2 cellular contexts compared by ENCODE assay signal in the genomic region with DNA sequence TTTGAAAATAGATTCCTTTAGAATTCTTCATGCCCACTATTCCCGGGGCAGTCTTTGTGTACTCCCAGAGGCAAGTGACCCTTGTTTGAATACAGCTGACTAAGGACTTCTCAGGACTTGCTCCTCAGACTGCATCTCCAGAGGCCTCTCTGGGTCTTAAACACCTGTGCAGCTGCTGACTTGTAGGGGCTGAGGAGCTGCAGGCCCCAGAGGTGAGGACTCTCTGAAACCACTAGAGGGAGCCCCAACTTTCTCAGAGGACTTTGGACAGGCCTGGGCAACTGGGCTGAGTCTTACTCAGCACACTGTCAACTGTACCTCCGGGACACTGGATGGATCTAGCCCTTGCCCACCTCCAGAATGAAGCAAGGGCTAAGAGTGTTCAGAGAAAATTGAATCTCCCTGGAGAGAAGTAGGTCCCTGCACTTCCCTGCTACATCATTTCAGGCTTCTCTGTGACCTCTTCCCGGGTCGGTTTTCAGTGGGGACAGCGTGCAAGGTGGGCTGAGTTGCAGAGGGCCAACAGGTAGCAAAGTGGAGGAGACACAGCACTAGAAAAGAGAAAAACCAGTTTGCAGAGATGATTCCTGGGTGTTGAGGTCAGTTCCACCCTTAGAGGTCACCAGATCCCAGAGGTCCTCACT.
TF ChIP-seq lines count a peak whose summit lies in the region.

No MANE protein-coding gene starts in this region.

TF ChIP-seq in IMR-90, 13 proteins besides CTCF, POLR2A, EP300 and RAD21:
- TF ChIP-seq FOS (IDR thresholded peaks at IDR 0.05; ENCODE audit: low read depth, low read length) (no peak), SMC3 (IDR thresholded peaks at IDR 0.05; ENCODE audit: low read depth, low read length) (0 out of 2 replicates have a peak, but pooled peaks have one; percentile 9), BHLHE40 (IDR thresholded peaks at IDR 0.05; ENCODE audit: low read depth, low read length) (no peak), MAZ (IDR thresholded peaks at IDR 0.05; ENCODE audit: borderline replicate concordance, low read depth, low read length) (no peak)
TF ChIP-seq in IMR-90: peak in this region for 1.

TF ChIP-seq in H1, 55 proteins besides CTCF, POLR2A, EP300 and RAD21:
- TF ChIP-seq EZH2 (IDR thresholded peaks at IDR 0.05; ENCODE audit: low read depth, low read length, severe bottlenecking) = no peak
- no peak for TF ChIP-seq MAFK (IDR thresholded peaks at IDR 0.05; ENCODE audit: low read depth, low read length)
- TF ChIP-seq CHD1 (IDR thresholded peaks at IDR 0.05; ENCODE audit: low read depth, low read length) = no peak
- TF ChIP-seq SP2 (IDR thresholded peaks at IDR 0.05; ENCODE audit: low read length) = no peak
- TF ChIP-seq ASH2L (IDR thresholded peaks at IDR 0.05; ENCODE audit: low read length) = no peak
- TF ChIP-seq, protein P1, sequence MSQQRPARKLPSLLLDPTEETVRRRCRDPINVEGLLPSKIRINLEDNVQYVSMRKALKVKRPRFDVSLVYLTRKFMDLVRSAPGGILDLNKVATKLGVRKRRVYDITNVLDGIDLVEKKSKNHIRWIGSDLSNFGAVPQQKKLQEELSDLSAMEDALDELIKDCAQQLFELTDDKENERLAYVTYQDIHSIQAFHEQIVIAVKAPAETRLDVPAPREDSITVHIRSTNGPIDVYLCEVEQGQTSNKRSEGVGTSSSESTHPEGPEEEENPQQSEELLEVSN (IDR thresholded peaks at IDR 0.05) = no peak
- no peak for TF ChIP-seq CBX5 (IDR thresholded peaks at IDR 0.05; ENCODE audit: low read depth, low read length)
- TF ChIP-seq KDM5A (IDR thresholded peaks at IDR 0.05; ENCODE audit: low read length) = no peak
- TF ChIP-seq, protein P2, sequence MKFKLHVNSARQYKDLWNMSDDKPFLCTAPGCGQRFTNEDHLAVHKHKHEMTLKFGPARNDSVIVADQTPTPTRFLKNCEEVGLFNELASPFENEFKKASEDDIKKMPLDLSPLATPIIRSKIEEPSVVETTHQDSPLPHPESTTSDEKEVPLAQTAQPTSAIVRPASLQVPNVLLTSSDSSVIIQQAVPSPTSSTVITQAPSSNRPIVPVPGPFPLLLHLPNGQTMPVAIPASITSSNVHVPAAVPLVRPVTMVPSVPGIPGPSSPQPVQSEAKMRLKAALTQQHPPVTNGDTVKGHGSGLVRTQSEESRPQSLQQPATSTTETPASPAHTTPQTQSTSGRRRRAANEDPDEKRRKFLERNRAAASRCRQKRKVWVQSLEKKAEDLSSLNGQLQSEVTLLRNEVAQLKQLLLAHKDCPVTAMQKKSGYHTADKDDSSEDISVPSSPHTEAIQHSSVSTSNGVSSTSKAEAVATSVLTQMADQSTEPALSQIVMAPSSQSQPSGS (IDR thresholded peaks at IDR 0.05; ENCODE audit: low read length) = no peak
- TF ChIP-seq, protein P3, sequence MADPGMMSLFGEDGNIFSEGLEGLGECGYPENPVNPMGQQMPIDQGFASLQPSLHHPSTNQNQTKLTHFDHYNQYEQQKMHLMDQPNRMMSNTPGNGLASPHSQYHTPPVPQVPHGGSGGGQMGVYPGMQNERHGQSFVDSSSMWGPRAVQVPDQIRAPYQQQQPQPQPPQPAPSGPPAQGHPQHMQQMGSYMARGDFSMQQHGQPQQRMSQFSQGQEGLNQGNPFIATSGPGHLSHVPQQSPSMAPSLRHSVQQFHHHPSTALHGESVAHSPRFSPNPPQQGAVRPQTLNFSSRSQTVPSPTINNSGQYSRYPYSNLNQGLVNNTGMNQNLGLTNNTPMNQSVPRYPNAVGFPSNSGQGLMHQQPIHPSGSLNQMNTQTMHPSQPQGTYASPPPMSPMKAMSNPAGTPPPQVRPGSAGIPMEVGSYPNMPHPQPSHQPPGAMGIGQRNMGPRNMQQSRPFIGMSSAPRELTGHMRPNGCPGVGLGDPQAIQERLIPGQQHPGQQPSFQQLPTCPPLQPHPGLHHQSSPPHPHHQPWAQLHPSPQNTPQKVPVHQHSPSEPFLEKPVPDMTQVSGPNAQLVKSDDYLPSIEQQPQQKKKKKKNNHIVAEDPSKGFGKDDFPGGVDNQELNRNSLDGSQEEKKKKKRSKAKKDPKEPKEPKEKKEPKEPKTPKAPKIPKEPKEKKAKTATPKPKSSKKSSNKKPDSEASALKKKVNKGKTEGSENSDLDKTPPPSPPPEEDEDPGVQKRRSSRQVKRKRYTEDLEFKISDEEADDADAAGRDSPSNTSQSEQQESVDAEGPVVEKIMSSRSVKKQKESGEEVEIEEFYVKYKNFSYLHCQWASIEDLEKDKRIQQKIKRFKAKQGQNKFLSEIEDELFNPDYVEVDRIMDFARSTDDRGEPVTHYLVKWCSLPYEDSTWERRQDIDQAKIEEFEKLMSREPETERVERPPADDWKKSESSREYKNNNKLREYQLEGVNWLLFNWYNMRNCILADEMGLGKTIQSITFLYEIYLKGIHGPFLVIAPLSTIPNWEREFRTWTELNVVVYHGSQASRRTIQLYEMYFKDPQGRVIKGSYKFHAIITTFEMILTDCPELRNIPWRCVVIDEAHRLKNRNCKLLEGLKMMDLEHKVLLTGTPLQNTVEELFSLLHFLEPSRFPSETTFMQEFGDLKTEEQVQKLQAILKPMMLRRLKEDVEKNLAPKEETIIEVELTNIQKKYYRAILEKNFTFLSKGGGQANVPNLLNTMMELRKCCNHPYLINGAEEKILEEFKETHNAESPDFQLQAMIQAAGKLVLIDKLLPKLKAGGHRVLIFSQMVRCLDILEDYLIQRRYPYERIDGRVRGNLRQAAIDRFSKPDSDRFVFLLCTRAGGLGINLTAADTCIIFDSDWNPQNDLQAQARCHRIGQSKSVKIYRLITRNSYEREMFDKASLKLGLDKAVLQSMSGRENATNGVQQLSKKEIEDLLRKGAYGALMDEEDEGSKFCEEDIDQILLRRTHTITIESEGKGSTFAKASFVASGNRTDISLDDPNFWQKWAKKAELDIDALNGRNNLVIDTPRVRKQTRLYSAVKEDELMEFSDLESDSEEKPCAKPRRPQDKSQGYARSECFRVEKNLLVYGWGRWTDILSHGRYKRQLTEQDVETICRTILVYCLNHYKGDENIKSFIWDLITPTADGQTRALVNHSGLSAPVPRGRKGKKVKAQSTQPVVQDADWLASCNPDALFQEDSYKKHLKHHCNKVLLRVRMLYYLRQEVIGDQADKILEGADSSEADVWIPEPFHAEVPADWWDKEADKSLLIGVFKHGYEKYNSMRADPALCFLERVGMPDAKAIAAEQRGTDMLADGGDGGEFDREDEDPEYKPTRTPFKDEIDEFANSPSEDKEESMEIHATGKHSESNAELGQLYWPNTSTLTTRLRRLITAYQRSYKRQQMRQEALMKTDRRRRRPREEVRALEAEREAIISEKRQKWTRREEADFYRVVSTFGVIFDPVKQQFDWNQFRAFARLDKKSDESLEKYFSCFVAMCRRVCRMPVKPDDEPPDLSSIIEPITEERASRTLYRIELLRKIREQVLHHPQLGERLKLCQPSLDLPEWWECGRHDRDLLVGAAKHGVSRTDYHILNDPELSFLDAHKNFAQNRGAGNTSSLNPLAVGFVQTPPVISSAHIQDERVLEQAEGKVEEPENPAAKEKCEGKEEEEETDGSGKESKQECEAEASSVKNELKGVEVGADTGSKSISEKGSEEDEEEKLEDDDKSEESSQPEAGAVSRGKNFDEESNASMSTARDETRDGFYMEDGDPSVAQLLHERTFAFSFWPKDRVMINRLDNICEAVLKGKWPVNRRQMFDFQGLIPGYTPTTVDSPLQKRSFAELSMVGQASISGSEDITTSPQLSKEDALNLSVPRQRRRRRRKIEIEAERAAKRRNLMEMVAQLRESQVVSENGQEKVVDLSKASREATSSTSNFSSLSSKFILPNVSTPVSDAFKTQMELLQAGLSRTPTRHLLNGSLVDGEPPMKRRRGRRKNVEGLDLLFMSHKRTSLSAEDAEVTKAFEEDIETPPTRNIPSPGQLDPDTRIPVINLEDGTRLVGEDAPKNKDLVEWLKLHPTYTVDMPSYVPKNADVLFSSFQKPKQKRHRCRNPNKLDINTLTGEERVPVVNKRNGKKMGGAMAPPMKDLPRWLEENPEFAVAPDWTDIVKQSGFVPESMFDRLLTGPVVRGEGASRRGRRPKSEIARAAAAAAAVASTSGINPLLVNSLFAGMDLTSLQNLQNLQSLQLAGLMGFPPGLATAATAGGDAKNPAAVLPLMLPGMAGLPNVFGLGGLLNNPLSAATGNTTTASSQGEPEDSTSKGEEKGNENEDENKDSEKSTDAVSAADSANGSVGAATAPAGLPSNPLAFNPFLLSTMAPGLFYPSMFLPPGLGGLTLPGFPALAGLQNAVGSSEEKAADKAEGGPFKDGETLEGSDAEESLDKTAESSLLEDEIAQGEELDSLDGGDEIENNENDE (IDR thresholded peaks at IDR 0.05; ENCODE audit: insufficient replicate concordance, low read length) = no peak
- TF ChIP-seq TAF7 (optimal IDR thresholded peaks at IDR 0.05; ENCODE audit: borderline replicate concordance, low read depth, low read length) = no peak
- TF ChIP-seq TBP (IDR thresholded peaks at IDR 0.05; ENCODE audit: low read depth, low read length) = no peak
- no peak for TF ChIP-seq SRF (IDR thresholded peaks at IDR 0.05; ENCODE audit: low read depth, low read length)
- TF ChIP-seq RNF2 (IDR thresholded peaks at IDR 0.05; ENCODE audit: borderline replicate concordance, low read depth, low read length, missing control alignments, poor library complexity, severe bottlenecking) = no peak
- TF ChIP-seq RFX5 (IDR thresholded peaks at IDR 0.05; ENCODE audit: borderline replicate concordance, low read depth, low read length) = no peak
- no peak for TF ChIP-seq KDM4A (IDR thresholded peaks at IDR 0.05; ENCODE audit: low read depth, low read length, severe bottlenecking)
- TF ChIP-seq SP4 (IDR thresholded peaks at IDR 0.05; ENCODE audit: low read length) = no peak
- TF ChIP-seq SUZ12 (IDR thresholded peaks at IDR 0.05; ENCODE audit: low read length) = no peak
- TF ChIP-seq ZNF274 (IDR thresholded peaks at IDR 0.05; ENCODE audit: borderline replicate concordance, extremely low read depth, low read length) = no peak
